25 cellular contexts compared by ENCODE assay signal in the genomic region with DNA sequence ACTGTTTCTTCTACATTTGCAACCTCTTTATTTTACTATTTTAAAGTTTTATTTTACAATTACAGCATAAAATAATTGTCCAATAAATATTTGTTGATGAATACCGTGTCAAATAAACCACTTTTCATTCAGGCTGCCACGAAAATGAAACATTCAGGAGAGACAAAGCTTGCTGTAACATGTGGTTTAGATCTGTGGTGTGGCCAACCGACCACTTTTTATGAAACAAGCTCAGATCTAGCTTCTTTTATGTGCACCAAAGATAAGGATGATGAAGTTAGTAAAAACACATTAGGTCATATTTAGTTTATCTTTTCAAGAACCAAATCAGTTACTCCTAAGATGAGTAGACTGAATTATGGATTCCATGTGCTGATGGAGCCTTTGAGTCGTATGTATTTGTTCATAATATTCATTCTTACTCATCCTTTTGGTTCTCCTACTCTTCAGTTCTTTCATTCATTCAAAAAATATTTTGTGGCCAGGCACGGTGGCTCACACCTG. TPM values are rescaled to one million over a fixed set of nuclear protein-coding genes. Genes with fewer than 3 reads are reported as not detected.
"Had no signal": no experiment of that assay in that cellular context is flagged by ENCODE, and none has a peak within 500 bp of the region (broad histone marks: within the 10 kb centered on the region; RNA-seq: fewer than 3 reads in every experiment).

No MANE protein-coding gene starts in this region.

- H3K27ac ChIP-seq: brain microvascular endothelial cell, cardiac muscle cell, KMS-11 had no signal

- H3K4me3 Mint-ChIP-seq: activated CD4-positive, alpha-beta memory T cell treated with anti-CD3 and anti-CD28 coated beads for 36 hours; activated CD4-positive, alpha-beta T cell treated with anti-CD3 and anti-CD28 coated beads, Interleukin-2, amount 10 ng/mL, durations not matched to agents 7 days and 5 days; activated naive CD8-positive, alpha-beta T cell treated with anti-CD3 and anti-CD28 coated beads, Interleukin-2, amount 50 U/mL, for 24 hours; activated T-cell treated with anti-CD3 and anti-CD28 coated beads, Interleukin-2, amount 50 U/mL, for 4 hours had no signal

- H3K4me3 ChIP-seq: cardiac muscle cell, MG63 had no signal

- H3K27ac Mint-ChIP-seq: activated CD4-positive, alpha-beta memory T cell treated with anti-CD3 and anti-CD28 coated beads for 36 hours; activated CD4-positive, alpha-beta T cell treated with anti-CD3 and anti-CD28 coated beads, Interleukin-2, amount 10 ng/mL, durations not matched to agents 7 days and 5 days; activated naive CD8-positive, alpha-beta T cell treated with anti-CD3 and anti-CD28 coated beads, Interleukin-2, amount 50 U/mL, for 24 hours had no signal

- H3K9ac ChIP-seq: KMS-11 had no signal

- DNase-seq: activated CD4-positive, alpha-beta memory T cell treated with anti-CD3 and anti-CD28 coated beads for 36 hours; activated CD4-positive, alpha-beta T cell treated with anti-CD3 and anti-CD28 coated beads, Interleukin-2, amount 10 ng/mL, durations not matched to agents 7 days and 5 days; activated CD4-positive, CD25-positive, alpha-beta regulatory T cell treated with anti-CD3 and anti-CD28 coated beads, Interleukin-2, amount 50 U/mL, for 72 hours; activated CD8-positive, alpha-beta memory T cell treated with anti-CD3 and anti-CD28 coated beads for 24 hours; activated effector memory CD4-positive, alpha-beta T cell treated with anti-CD3 and anti-CD28 coated beads, Interleukin-2, amount 50 U/mL, for 16 hours; activated naive CD4-positive, alpha-beta T cell treated with Interleukin-2 at 50 U/mL for 16 hours; activated naive CD8-positive, alpha-beta T cell treated with anti-CD3 and anti-CD28 coated beads, Interleukin-2, amount 50 U/mL, for 24 hours; activated T-cell treated with anti-CD3 and anti-CD28 coated beads, Interleukin-2, amount 50 U/mL, for 4 hours; amygdala; brain microvascular endothelial cell; cerebellar nuclear complex; MG63; NCI-H1105; NCI-H1436 treated with DMSO at 0.1 percent for 48 hours; NCI-H187; NCI-H2081; NCI-H510A treated with DMSO at 0.1 percent for 48 hours; NCI-H69; SIG-M5; T-helper 1 cell had no signal

- H3K36me3 Mint-ChIP-seq: activated CD4-positive, alpha-beta memory T cell treated with anti-CD3 and anti-CD28 coated beads for 36 hours; activated naive CD4-positive, alpha-beta T cell treated with anti-CD3 and anti-CD28 coated beads, Interleukin-2, amount 50 U/mL, for 72 hours had no signal

- H3K4me1 Mint-ChIP-seq: activated naive CD8-positive, alpha-beta T cell treated with anti-CD3 and anti-CD28 coated beads, Interleukin-2, amount 50 U/mL, for 24 hours had no signal

- H3K36me3 ChIP-seq: brain microvascular endothelial cell, cardiac muscle cell, MG63 had no signal

- ATAC-seq: activated naive CD8-positive, alpha-beta T cell treated with anti-CD3 and anti-CD28 coated beads, Interleukin-2, amount 50 U/mL, for 24 hours had no signal

- H3K9me3 Mint-ChIP-seq: activated CD4-positive, alpha-beta memory T cell treated with anti-CD3 and anti-CD28 coated beads for 36 hours; activated CD4-positive, alpha-beta T cell treated with anti-CD3 and anti-CD28 coated beads, Interleukin-2, amount 10 ng/mL, durations not matched to agents 7 days and 5 days; activated naive CD4-positive, alpha-beta T cell treated with anti-CD3 and anti-CD28 coated beads, Interleukin-2, amount 50 U/mL, for 72 hours; activated naive CD8-positive, alpha-beta T cell treated with anti-CD3 and anti-CD28 coated beads, Interleukin-2, amount 50 U/mL, for 24 hours; activated T-cell treated with anti-CD3 and anti-CD28 coated beads, Interleukin-2, amount 50 U/mL, for 4 hours had no signal

- H3K27me3 ChIP-seq: brain microvascular endothelial cell, cardiac muscle cell, MG63 had no signal

- H3K4me2 ChIP-seq: KMS-11 had no signal

- H3K9me3 ChIP-seq: MG63 had no signal

RNA-seq across cellular contexts. Expression of gene STOX2, which starts 35.8 kb away (rescaled TPM):
- total RNA-seq: activated CD4-positive, alpha-beta memory T cell treated with anti-CD3 and anti-CD28 coated beads for 36 hours; activated CD4-positive, alpha-beta T cell treated with anti-CD3 and anti-CD28 coated beads, Interleukin-2, amount 10 ng/mL, durations not matched to agents 7 days and 5 days; activated naive CD4-positive, alpha-beta T cell treated with anti-CD3 and anti-CD28 coated beads, Interleukin-2, amount 50 U/mL, for 72 hours; activated T-cell treated with anti-CD3 and anti-CD28 coated beads, Interleukin-2, amount 50 U/mL, for 4 hours; RPMI7951; T-helper 2 cell treated with Interferon-gamma antibody and Interleukin-4, amounts not matched to agents 100 ng/mL and 5 ng/mL, for 36 hours had no signal
